Comparison of ENCODE assay signal across 1 cellular context in genomic region chr14:96071561-96071960, GRCh38.
TF ChIP-seq lines count a peak whose summit lies in the region.

No MANE protein-coding gene starts in this region.

TF ChIP-seq in H1, 55 proteins besides CTCF, POLR2A, EP300 and RAD21 (continued from another document):
- TF ChIP-seq CHD7 (IDR thresholded peaks at IDR 0.05; ENCODE audit: insufficient replicate concordance, low read length) = no peak
